In the genomic region with DNA sequence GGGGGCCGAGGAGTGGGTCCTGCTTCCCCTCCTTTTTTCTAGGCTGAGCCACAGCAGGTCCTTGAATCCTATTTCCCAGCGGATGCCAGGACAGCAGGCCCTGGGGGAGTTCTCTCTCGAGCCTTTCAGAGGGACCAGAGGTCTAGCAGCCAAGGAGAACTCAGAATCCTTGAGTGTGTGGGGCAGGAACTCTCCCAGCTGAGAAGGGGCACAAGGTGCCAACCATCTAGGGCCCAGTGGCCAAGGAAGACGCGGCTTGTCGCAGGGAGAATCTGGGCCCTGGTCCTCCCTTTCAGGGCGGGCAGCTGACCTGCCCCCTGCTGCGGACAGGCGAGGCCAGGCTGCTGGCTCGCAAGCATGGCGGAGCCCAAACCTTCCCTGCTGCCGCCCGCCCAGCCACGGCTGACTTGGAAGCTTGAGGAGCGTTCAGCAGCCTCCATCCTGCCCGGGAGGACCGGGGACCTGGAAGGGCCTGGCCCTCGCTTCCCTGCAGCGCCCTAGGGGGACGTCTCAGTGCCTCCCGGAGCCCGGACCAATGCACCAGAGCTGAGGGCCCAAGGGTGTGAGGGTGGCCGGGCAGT, we compare ENCODE assay signal across 9 cellular contexts. TPM values are rescaled to one million over a fixed set of nuclear protein-coding genes. Genes with fewer than 3 reads are reported as not detected.
A peak's percentile ranks its signal among the peaks of the same experiment; 100 is the strongest.
DNase-seq lines count a peak whose midpoint lies in the region; ATAC-seq and TF ChIP-seq lines count a peak whose summit lies in the region.
"Had no signal": no experiment of that assay in that cellular context is flagged by ENCODE, and none has a peak within 500 bp of the region (broad histone marks: within the 10 kb centered on the region; RNA-seq: fewer than 3 reads in every experiment).

No MANE protein-coding gene starts in this region.

- H3K4me3 ChIP-seq in LNCaP clone FGC (ENCODE audit: low read depth, low read length) (peak overlapping the region; percentile 100), brain microvascular endothelial cell (ENCODE audit: low read depth, low read length) (peak overlapping the region; percentile 80), right lobe of liver (peak overlapping the region; percentile 45 to 100 (median 72)), testis (peak overlapping the region; percentile 67 to 94)

- H3K9me3 ChIP-seq in right lobe of liver (no peaks in the 10 kb centered on the region), testis (no peaks in the 10 kb centered on the region)

- TF ChIP-seq POLR2A in right lobe of liver (IDR thresholded peaks at IDR 0.05): no peak
- no peak for TF ChIP-seq POLR2A in testis (IDR thresholded peaks at IDR 0.05)

- peak; percentile 0 to 11 (median 2) for ATAC-seq in right lobe of liver
- no peak for ATAC-seq in HG03280 (IDR thresholded peaks at IDR 0.05; ENCODE audit: unreplicated experiment)

- DNase-seq in activated gamma-delta T cell treated with Interleukin-2 at 50 U/mL for 16 hours (peak; percentile 23), activated gamma-delta T cell (lab: John Stamatoyannopoulos, UW) (no peak), LNCaP clone FGC (ENCODE audit: low read depth) (no peak), brain microvascular endothelial cell (no peak), right lobe of liver (no peak), testis (no peak), AG08396 (ENCODE audit: low spot score) (no peak)

- H3K27ac ChIP-seq in brain microvascular endothelial cell (peak overlapping the region; percentile 91), right lobe of liver (peak overlapping the region; percentile 94 to 95 (median 94)), testis (peak overlapping the region; percentile 85 to 95)

- H3K27me3 ChIP-seq in brain microvascular endothelial cell (replicated peaks) (no peaks in the 10 kb centered on the region), right lobe of liver (no peaks in the 10 kb centered on the region), testis (no peaks in the 10 kb centered on the region)

- in situ Hi-C loops in brain microvascular endothelial cell (cut with HindIII; ENCODE audit: low pct_ligation_motif_present, low sequenced_read_pairs): no loop called here

- peaks cover 0 to 21% (median 7%) of the 10 kb centered on the region in 4 donors for H3K4me1 ChIP-seq in right lobe of liver
- peaks cover 18% of the 10 kb centered on the region for H3K4me1 ChIP-seq in testis

- TF ChIP-seq CTCF in LNCaP clone FGC (IDR thresholded peaks at IDR 0.05; ENCODE audit: control insufficient read depth, extremely low read depth, insufficient read depth) (no peak), brain microvascular endothelial cell (IDR thresholded peaks at IDR 0.05; ENCODE audit: low read depth, low read length, missing control alignments) (peak; percentile 4), right lobe of liver (IDR thresholded peaks at IDR 0.05) (no peak), testis (IDR thresholded peaks at IDR 0.05) (no peak)

- WGBS in right lobe of liver (ENCODE audit: insufficient coverage, low coverage, low lambda C conversion rate, missing lambda C conversion rate): 44% methylated on average over 1 of the region's 23 CpGs
- WGBS in testis, 2 donors: 2 to 16% methylated on average over 3 to 23 of the region's 23 CpGs

- intact Hi-C loops in right lobe of liver (cut with DNase I): loop anchor here in 1 of 2 donors (10.0 kb wide), 1 partner anchor 645 kb away; the partner anchor contains the start of gene IFITM10
- intact Hi-C loops in testis (cut with DNase I; ENCODE audit: low total_unique reads): no loop called here

- H3K36me3 ChIP-seq in brain microvascular endothelial cell (replicated peaks) (peaks cover 44% of the 10 kb centered on the region), right lobe of liver (peaks cover 5 to 48% (median 13%) of the 10 kb centered on the region in 4 donors), testis (ENCODE audit: low read depth, missing control alignments) (no peaks in the 10 kb centered on the region)

RNA-seq across cellular contexts. Expression of gene TSSC4, which starts 1.0 kb away (rescaled TPM):
- total RNA-seq in right lobe of liver (10 to 100 TPM; 17.6 to 27.0 (median 19.5) TPM), testis (10 to 100 TPM; 87.4 to 95.5 TPM)
- 133 TPM for polyA plus RNA-seq in testis (ENCODE audit: insufficient read depth, low read depth, low replicate concordance)

RNA-seq across cellular contexts. Expression of gene CD81, which starts 22.5 kb away (rescaled TPM):
- total RNA-seq in right lobe of liver (100 to 1,000 TPM; 433 to 721 (median 528) TPM), testis (100 to 1,000 TPM; 541 to 829 TPM)
- 665 TPM for polyA plus RNA-seq in testis (ENCODE audit: insufficient read depth, low read depth, low replicate concordance)

RNA-seq across cellular contexts. Expression of gene TRPM5, which starts 44.7 kb away (rescaled TPM):
- total RNA-seq in right lobe of liver (not detected), testis (1 to 10 TPM in 1 of 2 donors, under 1 TPM in 1; 0.94 to 1.1 TPM)
- 0.46 TPM for polyA plus RNA-seq in testis (ENCODE audit: insufficient read depth, low read depth, low replicate concordance)
- total RNA-seq: left cardiac atrium had no signal

RNA-seq across cellular contexts. Expression of gene KCNQ1, which starts 45.2 kb away (rescaled TPM):
- total RNA-seq in right lobe of liver: 1 to 10 TPM in 4 of 6 experiments, under 1 TPM in 2; 0.61 to 2.4 (median 1.8) TPM
- total RNA-seq in testis: 10 to 100 TPM; 12.8 to 24.2 TPM
- 6.0 TPM for polyA plus RNA-seq in testis (ENCODE audit: insufficient read depth, low read depth, low replicate concordance)
